ENCODE assay signal across 9 cellular contexts in the genomic region with DNA sequence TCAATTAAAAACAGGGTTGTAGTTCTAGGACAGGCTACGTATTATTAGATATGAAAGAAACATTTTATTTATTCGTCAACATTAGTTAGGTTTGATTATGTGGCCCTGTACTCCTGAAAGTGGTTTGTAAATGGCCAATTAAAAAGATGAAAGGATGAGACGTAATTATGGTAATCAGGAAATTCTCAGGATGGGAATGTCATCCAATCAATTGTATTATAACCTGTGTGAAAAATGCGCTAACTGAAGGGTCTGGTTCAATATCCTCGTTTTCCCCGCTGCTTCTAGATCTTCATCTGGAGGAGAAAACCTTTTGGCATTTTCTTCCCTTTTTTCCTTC. TPM values are rescaled to one million over a fixed set of nuclear protein-coding genes. Genes with fewer than 3 reads are reported as not detected.
DNase-seq lines count a peak whose midpoint lies in the region; ATAC-seq and TF ChIP-seq lines count a peak whose summit lies in the region.
"Had no signal": no experiment of that assay in that cellular context is flagged by ENCODE, and none has a peak within 500 bp of the region (broad histone marks: within the 10 kb centered on the region; RNA-seq: fewer than 3 reads in every experiment).

No MANE protein-coding gene starts in this region.

- H3K4me3 Mint-ChIP-seq in stimulated activated naive B cell treated with anti-CD40 and anti-IgM and Interleukin-4, amounts not matched to agents 10 μg/mL and 1 μg/mL and 100 μg/mL, for 72 hours, result no peak overlapping the region

- H3K4me2 ChIP-seq in fibroblast of lung (ENCODE audit: extremely low read depth, insufficient read depth, low read length), result peak overlapping the region; percentile 2

- peak; percentile 5 for ATAC-seq in Right ventricle myocardium inferior
- no peak for ATAC-seq in left ventricle myocardium superior
- no peak for ATAC-seq in stimulated activated naive B cell treated with anti-CD40 and anti-IgM and Interleukin-4, amounts not matched to agents 10 μg/mL and 1 μg/mL and 100 μg/mL, for 72 hours (replicated peaks)
- ATAC-seq in GM21825 (IDR thresholded peaks at IDR 0.05; ENCODE audit: unreplicated experiment), result no peak
- ATAC-seq in heart right ventricle, result no peak
- no peak for ATAC-seq in GM21515 (IDR thresholded peaks at IDR 0.05; ENCODE audit: unreplicated experiment)

- H4K20me1 ChIP-seq in fibroblast of lung (ENCODE audit: control insufficient read depth, extremely low read depth, insufficient read depth, low read length), result no peaks in the 10 kb centered on the region

- intact Hi-C loops in Right ventricle myocardium inferior (cut with DNase I), result loop anchor here (10.0 kb wide), 1 partner anchor 322 kb away; a partner anchor contains a TSS
- intact Hi-C loops in left ventricle myocardium superior (cut with micrococcal nuclease), result no loop called here
- intact Hi-C loops in heart right ventricle (cut with DNase I), result no loop called here

- H3K36me3 ChIP-seq in SJSA1 (peaks cover 45% of the 10 kb centered on the region), fibroblast of lung (ENCODE audit: control insufficient read depth, insufficient read depth, low read length) (peaks cover 4% of the 10 kb centered on the region), heart right ventricle (peaks cover 0 to 40% (median 28%) of the 10 kb centered on the region in 9 donors)

- no peak overlapping the region for H3K9ac ChIP-seq in fibroblast of lung (ENCODE audit: insufficient read depth, low read length)

- H3K27ac ChIP-seq in SJSA1, result no peak overlapping the region
- no peak overlapping the region for H3K27ac ChIP-seq in fibroblast of lung (ENCODE audit: insufficient read depth, low read length)
- H3K27ac ChIP-seq in heart right ventricle, result peak overlapping the region in 1 of 10 donors; percentile 93

- H3K4me1 Mint-ChIP-seq in stimulated activated naive B cell treated with anti-CD40 and anti-IgM and Interleukin-4, amounts not matched to agents 10 μg/mL and 1 μg/mL and 100 μg/mL, for 72 hours, result peaks cover 19 to 48% of the 10 kb centered on the region in 2 donors

- H3K27me3 Mint-ChIP-seq in stimulated activated naive B cell treated with anti-CD40 and anti-IgM and Interleukin-4, amounts not matched to agents 10 μg/mL and 1 μg/mL and 100 μg/mL, for 72 hours, result peaks cover 0 to under 1% of the 10 kb centered on the region in 2 donors

- H3K9me3 ChIP-seq in SJSA1 (replicated peaks) (no peaks in the 10 kb centered on the region), fibroblast of lung (ENCODE audit: control insufficient read depth, insufficient read depth, low read depth, low read length) (no peaks in the 10 kb centered on the region), heart right ventricle (no peaks in the 10 kb centered on the region)
- H3K9me3 ChIP-seq: body of pancreas had no signal

- peaks cover 40 to 44% of the 10 kb centered on the region in 2 donors for H3K36me3 Mint-ChIP-seq in stimulated activated naive B cell treated with anti-CD40 and anti-IgM and Interleukin-4, amounts not matched to agents 10 μg/mL and 1 μg/mL and 100 μg/mL, for 72 hours

- peak overlapping the region; percentile 69 for H3K4me3 ChIP-seq in SJSA1
- H3K4me3 ChIP-seq in fibroblast of lung (replicated peaks in 1 of 4; ENCODE audit: control extremely low read depth in 1 of 4, insufficient read depth in 1 of 4, low read depth in 3 of 4, low read length in 4 of 4), result no peak overlapping the region
- H3K4me3 ChIP-seq in heart right ventricle, result peak overlapping the region in 3 of 10 donors; percentile 79 to 91 (median 80)

- no peaks in the 10 kb centered on the region for H3K9me3 Mint-ChIP-seq in stimulated activated naive B cell treated with anti-CD40 and anti-IgM and Interleukin-4, amounts not matched to agents 10 μg/mL and 1 μg/mL and 100 μg/mL, for 72 hours

- H3K79me2 ChIP-seq in fibroblast of lung (ENCODE audit: control insufficient read depth, insufficient read depth, low read length), result peaks cover 26% of the 10 kb centered on the region

- H3K27me3 ChIP-seq in SJSA1 (replicated peaks), result no peaks in the 10 kb centered on the region
- no peaks in the 10 kb centered on the region for H3K27me3 ChIP-seq in fibroblast of lung (ENCODE audit: control insufficient read depth, insufficient read depth, low read length)
- no peaks in the 10 kb centered on the region for H3K27me3 ChIP-seq in heart right ventricle
- H3K27me3 ChIP-seq: body of pancreas had no signal

- peak overlapping the region; percentile 99 for H3K27ac Mint-ChIP-seq in stimulated activated naive B cell treated with anti-CD40 and anti-IgM and Interleukin-4, amounts not matched to agents 10 μg/mL and 1 μg/mL and 100 μg/mL, for 72 hours

- TF ChIP-seq CTCF in fibroblast of lung (conservative IDR thresholded peaks at IDR 0.05 in 1 of 2, IDR thresholded peaks at IDR 0.05 in 1 of 2; ENCODE audit: low read depth in 1 of 2, low read length in 2 of 2) (no peak), heart right ventricle (IDR thresholded peaks at IDR 0.05) (no peak)

- H3K4me1 ChIP-seq in SJSA1 (replicated peaks) (peaks cover 31% of the 10 kb centered on the region), fibroblast of lung (ENCODE audit: control insufficient read depth, extremely low read depth, insufficient read depth, low read length) (peaks cover 5% of the 10 kb centered on the region), heart right ventricle (peaks cover 0 to 39% (median 18%) of the 10 kb centered on the region in 9 donors)

- 54 to 60% methylated on average over 6 of the region's 6 CpGs for WGBS in heart right ventricle, 2 donors

- DNase-seq in Right ventricle myocardium inferior (ENCODE audit: missing footprints) (no peak), left ventricle myocardium superior (no peak), SJSA1 (ENCODE audit: low read depth in 1 of 2, low spot score in 2 of 2) (no peak), fibroblast of lung (ENCODE audit: low read depth in 2 of 2) (no peak), heart right ventricle (no peak)
- DNase-seq in stimulated activated naive B cell treated with anti-CD40 and anti-IgM and Interleukin-4, amounts not matched to agents 10 μg/mL and 1 μg/mL and 100 μg/mL, for 72 hours, result no peak

- H2AFZ ChIP-seq in fibroblast of lung (ENCODE audit: low read length), result no peak overlapping the region

RNA-seq across cellular contexts. Expression of a gene that starts 0.4 kb away (rescaled TPM):
- total RNA-seq in Right ventricle myocardium inferior, result 823 TPM
- total RNA-seq in left ventricle myocardium superior, result 739 TPM
- total RNA-seq in SJSA1 (2014; rRNA removed; shearing (Covaris generic)), result 1,692 and 3,138 TPM in 2 replicates
- 2,451 and 3,311 TPM in 2 replicates for total RNA-seq in fibroblast of lung
- 3,444 and 3,511 TPM in 2 replicates for polyA plus RNA-seq in fibroblast of lung
- polyA plus RNA-seq in fibroblast of lung (2012), result 2,510 and 2,780 TPM in 2 replicates
- 382 and 412 TPM in 2 replicates for polyA minus RNA-seq in fibroblast of lung (ENCODE audit: low replicate concordance)
- total RNA-seq in heart right ventricle, result 100 to 1,000 TPM; 567 to 923 (median 663) TPM
- 1,000 to 10,000 TPM; 1,284 to 2,752 TPM for polyA plus RNA-seq in heart right ventricle

RNA-seq across cellular contexts. Expression of a gene that starts 5.6 kb away (rescaled TPM):
- total RNA-seq in Right ventricle myocardium inferior (45.3 TPM), left ventricle myocardium superior (49.3 TPM), fibroblast of lung (11.9 and 12.8 TPM in 2 replicates), heart right ventricle (10 to 100 TPM; 25.1 to 56.3 (median 41.2) TPM)
- total RNA-seq in SJSA1 (2014; rRNA removed; shearing (Covaris generic)), result 49.3 and 58.4 TPM in 2 replicates
- polyA plus RNA-seq in fibroblast of lung (30.2 and 39.1 TPM in 2 replicates), heart right ventricle (10 to 100 TPM; 63.0 to 68.3 TPM)
- 28.8 and 30.2 TPM in 2 replicates for polyA plus RNA-seq in fibroblast of lung (2012)
- 0.48 and 1.2 TPM in 2 replicates for polyA minus RNA-seq in fibroblast of lung (ENCODE audit: low replicate concordance)

RNA-seq across cellular contexts. Expression of a gene that starts 32.2 kb away (rescaled TPM):
- total RNA-seq in Right ventricle myocardium inferior (48.4 TPM), left ventricle myocardium superior (54.1 TPM), fibroblast of lung (28.2 and 39.1 TPM in 2 replicates), heart right ventricle (10 to 100 TPM; 45.2 to 66.7 (median 56.5) TPM)
- total RNA-seq in SJSA1 (2014; rRNA removed; shearing (Covaris generic)), result 30.5 and 60.2 TPM in 2 replicates
- polyA plus RNA-seq in fibroblast of lung (26.0 and 36.2 TPM in 2 replicates), heart right ventricle (10 to 100 TPM; 12.3 to 21.2 TPM)
- 25.8 and 34.7 TPM in 2 replicates for polyA plus RNA-seq in fibroblast of lung (2012)
- polyA minus RNA-seq in fibroblast of lung (ENCODE audit: low replicate concordance), result 72.4 and 93.6 TPM in 2 replicates
